ENCODE assay signal across 1 cellular context in the genomic region with DNA sequence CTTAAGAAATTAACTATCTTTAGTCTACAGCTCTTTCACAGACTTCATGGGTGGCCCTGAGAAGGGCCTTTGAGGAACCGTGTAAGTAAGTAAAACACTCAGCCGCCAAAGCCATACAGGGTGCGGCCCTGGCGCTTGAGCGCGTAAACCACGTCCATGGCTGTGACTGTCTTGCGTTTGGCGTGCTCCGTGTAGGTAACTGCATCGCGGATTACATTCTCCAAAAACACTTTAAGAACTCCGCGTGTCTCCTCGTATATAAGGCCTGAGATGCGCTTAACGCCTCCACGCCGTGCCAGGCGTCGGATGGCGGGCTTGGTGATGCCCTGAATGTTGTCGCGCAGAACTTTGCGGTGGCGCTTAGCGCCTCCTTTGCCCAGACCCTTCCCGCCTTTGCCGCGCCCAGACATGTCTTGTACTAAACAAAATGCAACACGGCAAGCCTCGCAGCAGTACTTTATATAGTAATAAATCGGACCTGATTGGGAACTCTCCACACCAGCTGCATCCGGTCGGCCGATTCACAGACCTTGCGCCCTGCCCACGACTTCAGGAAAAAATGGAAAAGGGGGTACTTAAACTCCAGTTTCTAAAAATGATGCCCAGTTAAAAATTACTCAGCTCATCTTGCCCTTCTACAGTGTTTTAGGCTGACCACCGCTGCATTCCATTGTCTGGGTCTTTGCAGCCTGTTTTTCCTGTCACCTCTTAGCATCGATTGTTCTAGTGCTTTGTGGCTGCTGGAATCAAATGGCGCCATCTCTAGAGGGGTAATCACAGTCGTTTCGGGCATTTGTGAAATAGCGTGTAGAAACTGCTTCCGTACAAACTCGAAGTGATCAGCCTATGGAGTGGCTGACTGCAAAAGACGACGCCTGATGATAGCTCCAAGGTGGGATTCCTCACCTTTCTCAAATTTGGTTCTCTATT.
TF ChIP-seq lines count a peak whose summit lies in the region.

No MANE protein-coding gene starts in this region.

TF ChIP-seq in GM23338, 12 proteins besides CTCF, POLR2A, EP300 and RAD21:
- TF ChIP-seq, protein P1, sequence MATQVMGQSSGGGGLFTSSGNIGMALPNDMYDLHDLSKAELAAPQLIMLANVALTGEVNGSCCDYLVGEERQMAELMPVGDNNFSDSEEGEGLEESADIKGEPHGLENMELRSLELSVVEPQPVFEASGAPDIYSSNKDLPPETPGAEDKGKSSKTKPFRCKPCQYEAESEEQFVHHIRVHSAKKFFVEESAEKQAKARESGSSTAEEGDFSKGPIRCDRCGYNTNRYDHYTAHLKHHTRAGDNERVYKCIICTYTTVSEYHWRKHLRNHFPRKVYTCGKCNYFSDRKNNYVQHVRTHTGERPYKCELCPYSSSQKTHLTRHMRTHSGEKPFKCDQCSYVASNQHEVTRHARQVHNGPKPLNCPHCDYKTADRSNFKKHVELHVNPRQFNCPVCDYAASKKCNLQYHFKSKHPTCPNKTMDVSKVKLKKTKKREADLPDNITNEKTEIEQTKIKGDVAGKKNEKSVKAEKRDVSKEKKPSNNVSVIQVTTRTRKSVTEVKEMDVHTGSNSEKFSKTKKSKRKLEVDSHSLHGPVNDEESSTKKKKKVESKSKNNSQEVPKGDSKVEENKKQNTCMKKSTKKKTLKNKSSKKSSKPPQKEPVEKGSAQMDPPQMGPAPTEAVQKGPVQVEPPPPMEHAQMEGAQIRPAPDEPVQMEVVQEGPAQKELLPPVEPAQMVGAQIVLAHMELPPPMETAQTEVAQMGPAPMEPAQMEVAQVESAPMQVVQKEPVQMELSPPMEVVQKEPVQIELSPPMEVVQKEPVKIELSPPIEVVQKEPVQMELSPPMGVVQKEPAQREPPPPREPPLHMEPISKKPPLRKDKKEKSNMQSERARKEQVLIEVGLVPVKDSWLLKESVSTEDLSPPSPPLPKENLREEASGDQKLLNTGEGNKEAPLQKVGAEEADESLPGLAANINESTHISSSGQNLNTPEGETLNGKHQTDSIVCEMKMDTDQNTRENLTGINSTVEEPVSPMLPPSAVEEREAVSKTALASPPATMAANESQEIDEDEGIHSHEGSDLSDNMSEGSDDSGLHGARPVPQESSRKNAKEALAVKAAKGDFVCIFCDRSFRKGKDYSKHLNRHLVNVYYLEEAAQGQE (IDR thresholded peaks at IDR 0.05; ENCODE audit: unreplicated experiment): no peak
- no peak for TF ChIP-seq ZNF114 (CRISPR knock-in tag; IDR thresholded peaks at IDR 0.05)
- TF ChIP-seq, protein P2, sequence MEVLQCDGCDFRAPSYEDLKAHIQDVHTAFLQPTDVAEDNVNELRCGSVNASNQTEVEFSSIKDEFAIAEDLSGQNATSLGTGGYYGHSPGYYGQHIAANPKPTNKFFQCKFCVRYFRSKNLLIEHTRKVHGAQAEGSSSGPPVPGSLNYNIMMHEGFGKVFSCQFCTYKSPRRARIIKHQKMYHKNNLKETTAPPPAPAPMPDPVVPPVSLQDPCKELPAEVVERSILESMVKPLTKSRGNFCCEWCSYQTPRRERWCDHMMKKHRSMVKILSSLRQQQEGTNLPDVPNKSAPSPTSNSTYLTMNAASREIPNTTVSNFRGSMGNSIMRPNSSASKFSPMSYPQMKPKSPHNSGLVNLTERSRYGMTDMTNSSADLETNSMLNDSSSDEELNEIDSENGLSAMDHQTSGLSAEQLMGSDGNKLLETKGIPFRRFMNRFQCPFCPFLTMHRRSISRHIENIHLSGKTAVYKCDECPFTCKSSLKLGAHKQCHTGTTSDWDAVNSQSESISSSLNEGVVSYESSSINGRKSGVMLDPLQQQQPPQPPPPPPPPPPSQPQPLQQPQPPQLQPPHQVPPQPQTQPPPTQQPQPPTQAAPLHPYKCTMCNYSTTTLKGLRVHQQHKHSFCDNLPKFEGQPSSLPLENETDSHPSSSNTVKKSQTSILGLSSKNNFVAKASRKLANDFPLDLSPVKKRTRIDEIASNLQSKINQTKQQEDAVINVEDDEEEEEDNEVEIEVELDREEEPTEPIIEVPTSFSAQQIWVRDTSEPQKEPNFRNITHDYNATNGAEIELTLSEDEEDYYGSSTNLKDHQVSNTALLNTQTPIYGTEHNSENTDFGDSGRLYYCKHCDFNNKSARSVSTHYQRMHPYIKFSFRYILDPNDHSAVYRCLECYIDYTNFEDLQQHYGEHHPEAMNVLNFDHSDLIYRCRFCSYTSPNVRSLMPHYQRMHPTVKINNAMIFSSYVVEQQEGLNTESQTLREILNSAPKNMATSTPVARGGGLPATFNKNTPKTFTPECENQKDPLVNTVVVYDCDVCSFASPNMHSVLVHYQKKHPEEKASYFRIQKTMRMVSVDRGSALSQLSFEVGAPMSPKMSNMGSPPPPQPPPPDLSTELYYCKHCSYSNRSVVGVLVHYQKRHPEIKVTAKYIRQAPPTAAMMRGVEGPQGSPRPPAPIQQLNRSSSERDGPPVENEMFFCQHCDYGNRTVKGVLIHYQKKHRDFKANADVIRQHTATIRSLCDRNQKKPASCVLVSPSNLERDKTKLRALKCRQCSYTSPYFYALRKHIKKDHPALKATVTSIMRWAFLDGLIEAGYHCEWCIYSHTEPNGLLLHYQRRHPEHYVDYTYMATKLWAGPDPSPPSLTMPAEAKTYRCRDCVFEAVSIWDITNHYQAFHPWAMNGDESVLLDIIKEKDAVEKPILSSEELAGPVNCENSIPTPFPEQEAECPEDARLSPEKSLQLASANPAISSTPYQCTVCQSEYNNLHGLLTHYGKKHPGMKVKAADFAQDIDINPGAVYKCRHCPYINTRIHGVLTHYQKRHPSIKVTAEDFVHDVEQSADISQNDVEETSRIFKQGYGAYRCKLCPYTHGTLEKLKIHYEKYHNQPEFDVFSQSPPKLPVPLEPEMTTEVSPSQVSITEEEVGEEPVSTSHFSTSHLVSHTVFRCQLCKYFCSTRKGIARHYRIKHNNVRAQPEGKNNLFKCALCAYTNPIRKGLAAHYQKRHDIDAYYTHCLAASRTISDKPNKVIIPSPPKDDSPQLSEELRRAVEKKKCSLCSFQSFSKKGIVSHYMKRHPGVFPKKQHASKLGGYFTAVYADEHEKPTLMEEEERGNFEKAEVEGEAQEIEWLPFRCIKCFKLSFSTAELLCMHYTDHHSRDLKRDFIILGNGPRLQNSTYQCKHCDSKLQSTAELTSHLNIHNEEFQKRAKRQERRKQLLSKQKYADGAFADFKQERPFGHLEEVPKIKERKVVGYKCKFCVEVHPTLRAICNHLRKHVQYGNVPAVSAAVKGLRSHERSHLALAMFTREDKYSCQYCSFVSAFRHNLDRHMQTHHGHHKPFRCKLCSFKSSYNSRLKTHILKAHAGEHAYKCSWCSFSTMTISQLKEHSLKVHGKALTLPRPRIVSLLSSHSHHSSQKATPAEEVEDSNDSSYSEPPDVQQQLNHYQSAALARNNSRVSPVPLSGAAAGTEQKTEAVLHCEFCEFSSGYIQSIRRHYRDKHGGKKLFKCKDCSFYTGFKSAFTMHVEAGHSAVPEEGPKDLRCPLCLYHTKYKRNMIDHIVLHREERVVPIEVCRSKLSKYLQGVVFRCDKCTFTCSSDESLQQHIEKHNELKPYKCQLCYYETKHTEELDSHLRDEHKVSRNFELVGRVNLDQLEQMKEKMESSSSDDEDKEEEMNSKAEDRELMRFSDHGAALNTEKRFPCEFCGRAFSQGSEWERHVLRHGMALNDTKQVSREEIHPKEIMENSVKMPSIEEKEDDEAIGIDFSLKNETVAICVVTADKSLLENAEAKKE (CRISPR knock-in tag; IDR thresholded peaks at IDR 0.05): no peak
- no peak for TF ChIP-seq CREB1 (CRISPR knock-in tag; IDR thresholded peaks at IDR 0.05; ENCODE audit: low read depth)
- no peak for TF ChIP-seq ZNF331 (CRISPR knock-in tag; IDR thresholded peaks at IDR 0.05; ENCODE audit: low read depth)
- TF ChIP-seq JUNB (IDR thresholded peaks at IDR 0.05; ENCODE audit: unreplicated experiment): peak; percentile 38
- peak; percentile 97 for TF ChIP-seq POLR2AphosphoS5 (IDR thresholded peaks at IDR 0.05; ENCODE audit: low read depth)
- TF ChIP-seq STAT1 (IDR thresholded peaks at IDR 0.05; ENCODE audit: unreplicated experiment): no peak
- TF ChIP-seq, protein P3, sequence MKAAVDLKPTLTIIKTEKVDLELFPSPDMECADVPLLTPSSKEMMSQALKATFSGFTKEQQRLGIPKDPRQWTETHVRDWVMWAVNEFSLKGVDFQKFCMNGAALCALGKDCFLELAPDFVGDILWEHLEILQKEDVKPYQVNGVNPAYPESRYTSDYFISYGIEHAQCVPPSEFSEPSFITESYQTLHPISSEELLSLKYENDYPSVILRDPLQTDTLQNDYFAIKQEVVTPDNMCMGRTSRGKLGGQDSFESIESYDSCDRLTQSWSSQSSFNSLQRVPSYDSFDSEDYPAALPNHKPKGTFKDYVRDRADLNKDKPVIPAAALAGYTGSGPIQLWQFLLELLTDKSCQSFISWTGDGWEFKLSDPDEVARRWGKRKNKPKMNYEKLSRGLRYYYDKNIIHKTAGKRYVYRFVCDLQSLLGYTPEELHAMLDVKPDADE (IDR thresholded peaks at IDR 0.05): peak; percentile 89
- no peak for TF ChIP-seq NANOG (IDR thresholded peaks at IDR 0.05; ENCODE audit: borderline replicate concordance)
